ENCODE assay signal across 6 cellular contexts in genomic region chr7:30420080-30420479, GRCh38. TPM values are rescaled to one million over a fixed set of nuclear protein-coding genes. Genes with fewer than 3 reads are reported as not detected.
DNase-seq lines count a peak whose midpoint lies in the region; ATAC-seq and TF ChIP-seq lines count a peak whose summit lies in the region.
"Not testable (repeated sequence)": the region's sequence is repeated elsewhere in the genome, so short reads cannot be mapped to it uniquely, and the experiment has no call there.

No MANE protein-coding gene starts in this region.

- H3K79me1 ChIP-seq in H9 (ENCODE audit: insufficient read depth, low read depth, low read length, poor library complexity, severe bottlenecking) = not testable (repeated sequence)

- not testable (repeated sequence) for H3K9ac ChIP-seq in H9 (ENCODE audit: extremely low read depth, insufficient read length, low read length); endodermal cell (ENCODE audit: extremely low read depth, low read length, poor library complexity, severe bottlenecking); iPS-20b (ENCODE audit: low read depth, low read length); neural progenitor cell

- H3K4me2 ChIP-seq in H9 (ENCODE audit: insufficient read depth, insufficient read length, low read length) (peak overlapping the region; percentile 17), neural progenitor cell (peak overlapping the region; percentile 71)

- H3K36me3 ChIP-seq in Caco-2 (ENCODE audit: control insufficient read depth, insufficient read depth, low read length); endodermal cell (ENCODE audit: control insufficient read depth, insufficient read depth, low read length); iPS-20b (ENCODE audit: insufficient read depth, low read depth, low read length); neural progenitor cell: not testable (repeated sequence)

- H3K23ac ChIP-seq in H9 (ENCODE audit: insufficient read length, low read depth, low read length) = not testable (repeated sequence)

- not testable (repeated sequence) for H4K8ac ChIP-seq in H9 (replicated peaks; ENCODE audit: insufficient read length, low read depth, low read length)

- not testable (repeated sequence) for H3K4me1 Mint-ChIP-seq in Caco-2 (ENCODE audit: low read depth, unreplicated experiment); WTC11; endodermal cell; neural progenitor cell
- peaks cover 8 to 10% of the 10 kb centered on the region in 2 experiments for H3K4me1 Mint-ChIP-seq in H9

- H3K27ac ChIP-seq in H9 (ENCODE audit: insufficient read length, low read depth, low read length); endodermal cell (ENCODE audit: low read depth, low read length); iPS-20b (ENCODE audit: low read length); neural progenitor cell: not testable (repeated sequence)

- H3K18ac ChIP-seq in H9 (ENCODE audit: insufficient read length, low read depth, low read length) = not testable (repeated sequence)

- H3K4me3 ChIP-seq in Caco-2 (ENCODE audit: low read depth, low read length) = peak overlapping the region; percentile 34
- not testable (repeated sequence) for H3K4me3 ChIP-seq in endodermal cell (ENCODE audit: low read length)
- 0 out of 2 replicates have a peak overlapping the region, but pooled peaks have one; percentile 22 for H3K4me3 ChIP-seq in iPS-20b (ENCODE audit: low read length)
- peak overlapping the region; percentile 41 for H3K4me3 ChIP-seq in neural progenitor cell

- not testable (repeated sequence) for H3K36me3 Mint-ChIP-seq in Caco-2 (ENCODE audit: insufficient read depth, unreplicated experiment); WTC11; endodermal cell (ENCODE audit: low read depth); neural progenitor cell
- peaks cover 0 to 11% (median 7%) of the 10 kb centered on the region in 3 experiments; a peak in 5 of 7 replicates for H3K36me3 Mint-ChIP-seq in H9 (ENCODE audit: insufficient read depth in 1 of 3, low read depth in 3 of 3)

- TSS peak; percentile 47 for BruUV-seq in Caco-2 (replicated peaks; lab: Mats Ljungman, UMichigan)

- not testable (repeated sequence) for H3F3A ChIP-seq in neural progenitor cell (ENCODE audit: low read depth)

- POLR2A ChIA-PET in Caco-2 (lab: Charles Lee); WTC11 (lab: Charles Lee): not testable (repeated sequence)

- WGBS in H9 (ENCODE audit: extremely low coverage, insufficient read length, low lambda C conversion rate) = no CpG with 5 or more reads among the region's 26 CpGs
- 62% methylated on average over 13 of the region's 26 CpGs; no CpG with 5 or more reads in 1 of the 2 experiments for WGBS in endodermal cell (ENCODE audit: insufficient coverage in 1 of 2, insufficient read length in 1 of 2), 2 experiments

- not testable (repeated sequence) for H3K27me3 ChIP-seq in Caco-2 (replicated peaks; ENCODE audit: control insufficient read depth, insufficient read depth, low read length); H9 (ENCODE audit: insufficient read depth, low read length); endodermal cell (ENCODE audit: control insufficient read depth, insufficient read depth, low read length, poor library complexity, severe bottlenecking); iPS-20b (ENCODE audit: insufficient read depth, low read length); neural progenitor cell

- TF ChIP-seq CTCF in Caco-2 (IDR thresholded peaks at IDR 0.05; ENCODE audit: insufficient read depth in 1 of 2, low read depth in 1 of 2, low read length in 1 of 2, severe bottlenecking in 1 of 2, unreplicated experiment in 1 of 2); H9 (conservative IDR thresholded peaks at IDR 0.05); WTC11 (IDR thresholded peaks at IDR 0.05); endodermal cell (conservative IDR thresholded peaks at IDR 0.05); neural progenitor cell (IDR thresholded peaks at IDR 0.05): not testable (repeated sequence)

- H3K23me2 ChIP-seq in H9 (ENCODE audit: insufficient read length, low read depth, low read length, poor library complexity, severe bottlenecking) = not testable (repeated sequence)

- peak in 1 of 2 experiments; percentile 24 for DNase-seq in Caco-2
- DNase-seq in H9; WTC11 (ENCODE audit: low spot score); endodermal cell; neural progenitor cell (ENCODE audit: low spot score): not testable (repeated sequence)

- not testable (repeated sequence) for H3K27me3 Mint-ChIP-seq in Caco-2 (ENCODE audit: insufficient read depth, unreplicated experiment); H9 (ENCODE audit: low read depth); WTC11 (ENCODE audit: low read depth); endodermal cell (ENCODE audit: insufficient read depth); neural progenitor cell (ENCODE audit: insufficient read depth, low read depth)

- H3K4me1 ChIP-seq in Caco-2; H9 (ENCODE audit: insufficient read depth, low read length); endodermal cell (ENCODE audit: control insufficient read depth, insufficient read depth, low read length); iPS-20b (ENCODE audit: insufficient read depth, low read length); neural progenitor cell: not testable (repeated sequence)

- not testable (repeated sequence) for H4K5ac ChIP-seq in H9 (ENCODE audit: insufficient read length, low read depth, low read length)

- not testable (repeated sequence) for H3K14ac ChIP-seq in H9 (ENCODE audit: insufficient read depth, low read length)

- CTCF ChIA-PET in Caco-2 (lab: Charles Lee); WTC11 (lab: Charles Lee): not testable (repeated sequence)

- not testable (repeated sequence) for H3K79me2 ChIP-seq in H9 (ENCODE audit: insufficient read depth, low read length); neural progenitor cell (ENCODE audit: low read depth)

- not testable (repeated sequence) for H3K4ac ChIP-seq in H9 (ENCODE audit: low read depth, low read length)

- H4K20me1 ChIP-seq in H9 (ENCODE audit: control insufficient read depth, insufficient read depth, insufficient read length); neural progenitor cell (ENCODE audit: low read depth): not testable (repeated sequence)

- H2BK5ac ChIP-seq in H9 (ENCODE audit: insufficient read length, low read length) = not testable (repeated sequence)

- peak overlapping the region; percentile 86 for H3K27ac Mint-ChIP-seq in Caco-2 (ENCODE audit: unreplicated experiment)
- H3K27ac Mint-ChIP-seq in H9 = peak overlapping the region; percentile 58 to 96 (median 95); a peak in 6 of 7 replicates
- H3K27ac Mint-ChIP-seq in WTC11 = peak overlapping the region; percentile 90
- peak overlapping the region; percentile 90 for H3K27ac Mint-ChIP-seq in endodermal cell
- peak overlapping the region; percentile 37 for H3K27ac Mint-ChIP-seq in neural progenitor cell

- not testable (repeated sequence) for H3K9me3 Mint-ChIP-seq in Caco-2 (ENCODE audit: unreplicated experiment); H9; WTC11; neural progenitor cell
- peaks cover 15% of the 10 kb centered on the region for H3K9me3 Mint-ChIP-seq in endodermal cell

- ATAC-seq in WTC11 = not testable (repeated sequence)

- not testable (repeated sequence) for H2BK15ac ChIP-seq in H9 (ENCODE audit: low read depth, low read length)

- H2BK12ac ChIP-seq in H9 (ENCODE audit: insufficient read length, low read depth, low read length) = not testable (repeated sequence)

- H3K4me3 Mint-ChIP-seq in Caco-2 (ENCODE audit: unreplicated experiment) = peak overlapping the region; percentile 80
- H3K4me3 Mint-ChIP-seq in H9 = peak overlapping the region; percentile 68 to 75
- H3K4me3 Mint-ChIP-seq in WTC11 = peak overlapping the region; percentile 77
- H3K4me3 Mint-ChIP-seq in endodermal cell = peak overlapping the region; percentile 52
- not testable (repeated sequence) for H3K4me3 Mint-ChIP-seq in neural progenitor cell

- H3T11ph ChIP-seq in H9 (ENCODE audit: low read length) = not testable (repeated sequence)

- H2BK20ac ChIP-seq in H9 (ENCODE audit: low read depth, low read length, poor library complexity, severe bottlenecking) = not testable (repeated sequence)

- not testable (repeated sequence) for H2BK120ac ChIP-seq in H9 (ENCODE audit: low read depth, low read length, poor library complexity, severe bottlenecking)

- not testable (repeated sequence) for H3K56ac ChIP-seq in H9 (ENCODE audit: insufficient read length, low read depth, low read length)

- H4K91ac ChIP-seq in H9 (ENCODE audit: insufficient read length, low read depth, low read length) = not testable (repeated sequence)

- H2AFZ ChIP-seq in H9 (ENCODE audit: low read length) = not testable (repeated sequence)
- peak overlapping the region; percentile 68 for H2AFZ ChIP-seq in neural progenitor cell (replicated peaks)

- not testable (repeated sequence) for H2AK5ac ChIP-seq in H9 (ENCODE audit: insufficient read length, low read length)

- intact Hi-C loops in Caco-2 (cut with micrococcal nuclease; ENCODE audit: unreplicated experiment) = loop anchor here (5.0 kb wide), 1 partner anchor 142 kb away; no protein-coding TSS in a partner anchor

- not testable (repeated sequence) for H3K9me3 ChIP-seq in Caco-2; H9 (ENCODE audit: control insufficient read depth, low read depth, low read length); iPS-20b (ENCODE audit: insufficient read depth, low read depth, low read length); neural progenitor cell (ENCODE audit: low read depth)
- peaks cover 13% of the 10 kb centered on the region for H3K9me3 ChIP-seq in endodermal cell (ENCODE audit: control insufficient read depth, low read length)

RNA-seq across cellular contexts. Expression of gene NOD1, which starts 58.5 kb away (rescaled TPM):
- 5.4 and 7.0 TPM in 2 replicates for total RNA-seq in Caco-2 (2022)
- 4.9 and 5.3 TPM in 2 replicates for total RNA-seq in H9 (2021)
- total RNA-seq in WTC11 (2021) = 6.0 to 6.4 TPM (median 6.3 TPM) in 3 replicates
- total RNA-seq in endodermal cell = 1 to 10 TPM; 3.3 to 3.4 TPM
- 6.3 TPM for polyA plus RNA-seq in endodermal cell (2013, experiment 1 of 2)
- polyA plus RNA-seq in endodermal cell (2013, experiment 2 of 2) = 6.3 TPM
- 5.0 and 7.4 TPM in 2 replicates for total RNA-seq in neural progenitor cell (ENCODE audit: low replicate concordance)

Comparison
In these comparisons a context has a peak if more than half of its experiments do, and no peak if none do; other contexts are left out.
1. H3K27ac Mint-ChIP-seq: peak in every context shown above with its lines; median percentile 95 in H9; 90 in WTC11; 90 in endodermal cell; 86 in Caco-2; 37 in neural progenitor cell.